ENCODE assay signal across 37 cellular contexts in the genomic region with DNA sequence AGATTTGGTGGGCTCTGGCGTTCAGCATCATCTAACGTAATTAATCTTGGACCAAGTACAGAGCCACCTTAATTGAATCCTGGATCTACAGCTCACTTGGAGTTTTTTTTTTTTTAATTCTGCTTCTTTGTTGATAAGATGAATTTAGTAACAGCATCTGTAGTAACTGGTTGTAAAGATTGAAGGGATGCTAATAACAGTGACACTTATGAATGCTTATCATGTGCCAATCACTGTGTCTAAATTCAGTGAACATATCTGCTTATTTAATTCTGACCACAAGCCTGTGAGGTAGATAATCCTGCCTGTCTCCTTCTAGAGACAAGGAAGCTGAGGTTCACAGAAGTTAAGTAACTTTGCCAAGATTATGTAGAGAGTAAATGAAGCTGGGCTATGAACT.
"Had no signal": no experiment of that assay in that cellular context is flagged by ENCODE, and none has a peak within 500 bp of the region (broad histone marks: within the 10 kb centered on the region; RNA-seq: fewer than 3 reads in every experiment).

No MANE protein-coding gene starts in this region.

- H3K36me3 Mint-ChIP-seq: activated CD8-positive, alpha-beta memory T cell treated with anti-CD3 and anti-CD28 coated beads, Interleukin-2, amount 10 ng/mL, durations not matched to agents 7 days and 5 days; activated naive CD4-positive, alpha-beta T cell treated with anti-CD3 and anti-CD28 coated beads, Interleukin-2, amount 10 ng/mL, durations not matched to agents 7 days and 5 days; activated naive CD4-positive, alpha-beta T cell treated with anti-CD3 and anti-CD28 coated beads, Interleukin-2, amount 50 U/mL, for 24 hours; activated naive CD8-positive, alpha-beta T cell; activated naive CD8-positive, alpha-beta T cell treated with anti-CD3 and anti-CD28 coated beads, Interleukin-2, amount 10 ng/mL, durations not matched to agents 7 days and 5 days; brain had no signal

- DNase-seq: activated CD4-positive, alpha-beta memory T cell treated with anti-CD3 and anti-CD28 coated beads, Interleukin-2, amount 10 ng/mL, durations not matched to agents 7 days and 5 days; activated CD4-positive, alpha-beta T cell treated with anti-CD3 and anti-CD28 coated beads for 1 hour; activated CD4-positive, alpha-beta T cell treated with anti-CD3 and anti-CD28 coated beads for 36 hours; activated CD4-positive, alpha-beta T cell treated with anti-CD3 and anti-CD28 coated beads for 48 hours; activated CD4-positive, alpha-beta T cell treated with anti-CD3 and anti-CD28 coated beads, Interleukin-2, amount 10 ng/mL, durations not matched to agents 7 days and 5 days; activated CD4-positive, alpha-beta T cell treated with anti-CD3 and anti-CD28 coated beads, Interleukin-2, amount 50 U/mL, for 48 hours; activated CD4-positive, CD25-positive, alpha-beta regulatory T cell; activated CD8-positive, alpha-beta memory T cell treated with anti-CD3 and anti-CD28 coated beads for 24 hours; activated CD8-positive, alpha-beta memory T cell treated with anti-CD3 and anti-CD28 coated beads, Interleukin-2, amount 10 ng/mL, durations not matched to agents 7 days and 5 days; activated CD8-positive, alpha-beta memory T cell treated with anti-CD3 and anti-CD28 coated beads, Interleukin-2, amount 50 U/mL, for 48 hours; activated CD8-positive, alpha-beta T cell treated with anti-CD3 and anti-CD28 coated beads, Interleukin-2, amount 10 ng/mL, durations not matched to agents 7 days and 5 days; activated effector memory CD4-positive, alpha-beta T cell treated with Interleukin-2 at 50 U/mL for 16 hours; activated gamma-delta T cell; activated naive CD4-positive, alpha-beta T cell treated with anti-CD3 and anti-CD28 coated beads, Interleukin-2, amount 10 ng/mL, durations not matched to agents 7 days and 5 days; activated naive CD4-positive, alpha-beta T cell treated with Interleukin-2 at 50 U/mL for 16 hours; activated naive CD8-positive, alpha-beta T cell treated with anti-CD3 and anti-CD28 coated beads, Interleukin-2, amount 10 ng/mL, durations not matched to agents 7 days and 5 days; activated naive CD8-positive, alpha-beta T cell treated with anti-CD3 and anti-CD28 coated beads, Interleukin-2, amount 50 U/mL, for 24 hours; activated T-cell treated with anti-CD3 and anti-CD28 coated beads, Interleukin-2, amount 50 U/mL, for 24 hours; activated T-cell treated with anti-CD3 and anti-CD28 coated beads, Interleukin-2, amount 50 U/mL, for 48 hours; amygdala; anterior cingulate cortex; cerebellar nuclear complex; T-helper 1 cell; T-helper 2 cell; T-helper 9 cell; WERI-Rb-1 had no signal

- H3K4me1 Mint-ChIP-seq: activated CD4-positive, alpha-beta memory T cell treated with anti-CD3 and anti-CD28 coated beads, Interleukin-2, amount 10 ng/mL, durations not matched to agents 7 days and 5 days; activated CD4-positive, alpha-beta T cell treated with anti-CD3 and anti-CD28 coated beads for 36 hours; activated CD4-positive, alpha-beta T cell treated with anti-CD3 and anti-CD28 coated beads, Interleukin-2, amount 10 ng/mL, durations not matched to agents 7 days and 5 days; activated CD8-positive, alpha-beta memory T cell treated with anti-CD3 and anti-CD28 coated beads, Interleukin-2, amount 10 ng/mL, durations not matched to agents 7 days and 5 days; activated naive CD4-positive, alpha-beta T cell treated with anti-CD3 and anti-CD28 coated beads, Interleukin-2, amount 10 ng/mL, durations not matched to agents 7 days and 5 days; activated naive CD4-positive, alpha-beta T cell treated with anti-CD3 and anti-CD28 coated beads, Interleukin-2, amount 50 U/mL, for 24 hours; activated naive CD8-positive, alpha-beta T cell treated with anti-CD3 and anti-CD28 coated beads, Interleukin-2, amount 10 ng/mL, durations not matched to agents 7 days and 5 days; activated naive CD8-positive, alpha-beta T cell treated with anti-CD3 and anti-CD28 coated beads, Interleukin-2, amount 50 U/mL, for 24 hours; central memory CD8-positive, alpha-beta T cell; WTC11 had no signal

- H3K4me3 ChIP-seq: ascending aorta, cardiac muscle cell had no signal

- H3K27ac ChIP-seq: ascending aorta, cardiac muscle cell, WERI-Rb-1 had no signal

- H3K27me3 ChIP-seq: ascending aorta, cardiac muscle cell had no signal

- H3K36me3 ChIP-seq: ascending aorta, cardiac muscle cell, WERI-Rb-1 had no signal

- H3K4me3 Mint-ChIP-seq: activated CD4-positive, alpha-beta memory T cell treated with anti-CD3 and anti-CD28 coated beads, Interleukin-2, amount 10 ng/mL, durations not matched to agents 7 days and 5 days; activated CD4-positive, alpha-beta T cell treated with anti-CD3 and anti-CD28 coated beads for 36 hours; activated CD4-positive, alpha-beta T cell treated with anti-CD3 and anti-CD28 coated beads, Interleukin-2, amount 10 ng/mL, durations not matched to agents 7 days and 5 days; activated CD8-positive, alpha-beta memory T cell treated with anti-CD3 and anti-CD28 coated beads, Interleukin-2, amount 10 ng/mL, durations not matched to agents 7 days and 5 days; activated CD8-positive, alpha-beta T cell treated with anti-CD3 and anti-CD28 coated beads, Interleukin-2, amount 10 ng/mL, durations not matched to agents 7 days and 5 days; activated naive CD4-positive, alpha-beta T cell treated with anti-CD3 and anti-CD28 coated beads, Interleukin-2, amount 10 ng/mL, durations not matched to agents 7 days and 5 days; activated naive CD4-positive, alpha-beta T cell treated with anti-CD3 and anti-CD28 coated beads, Interleukin-2, amount 50 U/mL, for 24 hours; activated naive CD8-positive, alpha-beta T cell; activated naive CD8-positive, alpha-beta T cell treated with anti-CD3 and anti-CD28 coated beads, Interleukin-2, amount 10 ng/mL, durations not matched to agents 7 days and 5 days; activated naive CD8-positive, alpha-beta T cell treated with anti-CD3 and anti-CD28 coated beads, Interleukin-2, amount 50 U/mL, for 24 hours; activated T-cell treated with anti-CD3 and anti-CD28 coated beads, Interleukin-2, amount 50 U/mL, for 24 hours; brain; central memory CD8-positive, alpha-beta T cell; T-helper 1 cell treated with Interleukin-12 subunit alpha and Interleukin-12 subunit beta and Interleukin-4 antibody, amounts not matched to agents 30 μg/mL and 1 μg/mL, for 36 hours; T-helper 2 cell treated with Interferon-gamma antibody and Interleukin-4, amounts not matched to agents 5 μg/mL and 100 μg/mL, for 36 hours; WTC11 had no signal

- H3K27ac Mint-ChIP-seq: activated CD4-positive, alpha-beta memory T cell treated with anti-CD3 and anti-CD28 coated beads, Interleukin-2, amount 10 ng/mL, durations not matched to agents 7 days and 5 days; activated CD4-positive, alpha-beta T cell treated with anti-CD3 and anti-CD28 coated beads for 36 hours; activated CD4-positive, alpha-beta T cell treated with anti-CD3 and anti-CD28 coated beads, Interleukin-2, amount 10 ng/mL, durations not matched to agents 7 days and 5 days; activated CD8-positive, alpha-beta memory T cell treated with anti-CD3 and anti-CD28 coated beads, Interleukin-2, amount 10 ng/mL, durations not matched to agents 7 days and 5 days; activated CD8-positive, alpha-beta T cell treated with anti-CD3 and anti-CD28 coated beads, Interleukin-2, amount 10 ng/mL, durations not matched to agents 7 days and 5 days; activated naive CD4-positive, alpha-beta T cell treated with anti-CD3 and anti-CD28 coated beads, Interleukin-2, amount 10 ng/mL, durations not matched to agents 7 days and 5 days; activated naive CD4-positive, alpha-beta T cell treated with anti-CD3 and anti-CD28 coated beads, Interleukin-2, amount 50 U/mL, for 24 hours; activated naive CD8-positive, alpha-beta T cell; activated naive CD8-positive, alpha-beta T cell treated with anti-CD3 and anti-CD28 coated beads, Interleukin-2, amount 10 ng/mL, durations not matched to agents 7 days and 5 days; activated naive CD8-positive, alpha-beta T cell treated with anti-CD3 and anti-CD28 coated beads, Interleukin-2, amount 50 U/mL, for 24 hours; activated T-cell treated with anti-CD3 and anti-CD28 coated beads, Interleukin-2, amount 50 U/mL, for 24 hours; activated T-helper 2 cell treated with anti-CD3 and anti-CD28 coated beads, Interferon-gamma antibody, Interleukin-2, Interleukin-4, amounts not matched to agents 10 μg/mL and 5 μg/mL and 100 μg/mL, durations not matched to agents 14 hours and 24 hours and 36 hours; brain; T-helper 1 cell treated with Interleukin-12 subunit alpha and Interleukin-12 subunit beta and Interleukin-4 antibody, amounts not matched to agents 30 μg/mL and 1 μg/mL, for 36 hours; T-helper 2 cell treated with Interferon-gamma antibody and Interleukin-4, amounts not matched to agents 5 μg/mL and 100 μg/mL, for 36 hours; WTC11 had no signal

- H3K27me3 Mint-ChIP-seq: activated CD4-positive, alpha-beta memory T cell treated with anti-CD3 and anti-CD28 coated beads, Interleukin-2, amount 10 ng/mL, durations not matched to agents 7 days and 5 days; activated CD4-positive, alpha-beta T cell treated with anti-CD3 and anti-CD28 coated beads for 36 hours; activated CD4-positive, alpha-beta T cell treated with anti-CD3 and anti-CD28 coated beads, Interleukin-2, amount 10 ng/mL, durations not matched to agents 7 days and 5 days; activated CD8-positive, alpha-beta memory T cell treated with anti-CD3 and anti-CD28 coated beads, Interleukin-2, amount 10 ng/mL, durations not matched to agents 7 days and 5 days; activated naive CD4-positive, alpha-beta T cell treated with anti-CD3 and anti-CD28 coated beads, Interleukin-2, amount 10 ng/mL, durations not matched to agents 7 days and 5 days; activated naive CD4-positive, alpha-beta T cell treated with anti-CD3 and anti-CD28 coated beads, Interleukin-2, amount 50 U/mL, for 24 hours; activated naive CD8-positive, alpha-beta T cell; activated naive CD8-positive, alpha-beta T cell treated with anti-CD3 and anti-CD28 coated beads, Interleukin-2, amount 10 ng/mL, durations not matched to agents 7 days and 5 days; activated naive CD8-positive, alpha-beta T cell treated with anti-CD3 and anti-CD28 coated beads, Interleukin-2, amount 50 U/mL, for 24 hours; activated T-cell treated with anti-CD3 and anti-CD28 coated beads, Interleukin-2, amount 50 U/mL, for 24 hours; brain; central memory CD8-positive, alpha-beta T cell had no signal

- ATAC-seq: activated CD4-positive, alpha-beta T cell treated with anti-CD3 and anti-CD28 coated beads for 36 hours; activated CD4-positive, CD25-positive, alpha-beta regulatory T cell treated with anti-CD3 and anti-CD28 coated beads, Interleukin-2, amount 50 U/mL, for 24 hours; activated CD8-positive, alpha-beta memory T cell treated with anti-CD3 and anti-CD28 coated beads, Interleukin-2, amount 10 ng/mL, durations not matched to agents 7 days and 5 days; activated CD8-positive, alpha-beta T cell treated with anti-CD3 and anti-CD28 coated beads, Interleukin-2, amount 10 ng/mL, durations not matched to agents 7 days and 5 days; activated naive CD8-positive, alpha-beta T cell treated with anti-CD3 and anti-CD28 coated beads, Interleukin-2, amount 50 U/mL, for 24 hours; WTC11 had no signal

- H3K9me3 ChIP-seq: ascending aorta had no signal

- H3K4me1 ChIP-seq: ascending aorta had no signal
